In the genomic region with DNA sequence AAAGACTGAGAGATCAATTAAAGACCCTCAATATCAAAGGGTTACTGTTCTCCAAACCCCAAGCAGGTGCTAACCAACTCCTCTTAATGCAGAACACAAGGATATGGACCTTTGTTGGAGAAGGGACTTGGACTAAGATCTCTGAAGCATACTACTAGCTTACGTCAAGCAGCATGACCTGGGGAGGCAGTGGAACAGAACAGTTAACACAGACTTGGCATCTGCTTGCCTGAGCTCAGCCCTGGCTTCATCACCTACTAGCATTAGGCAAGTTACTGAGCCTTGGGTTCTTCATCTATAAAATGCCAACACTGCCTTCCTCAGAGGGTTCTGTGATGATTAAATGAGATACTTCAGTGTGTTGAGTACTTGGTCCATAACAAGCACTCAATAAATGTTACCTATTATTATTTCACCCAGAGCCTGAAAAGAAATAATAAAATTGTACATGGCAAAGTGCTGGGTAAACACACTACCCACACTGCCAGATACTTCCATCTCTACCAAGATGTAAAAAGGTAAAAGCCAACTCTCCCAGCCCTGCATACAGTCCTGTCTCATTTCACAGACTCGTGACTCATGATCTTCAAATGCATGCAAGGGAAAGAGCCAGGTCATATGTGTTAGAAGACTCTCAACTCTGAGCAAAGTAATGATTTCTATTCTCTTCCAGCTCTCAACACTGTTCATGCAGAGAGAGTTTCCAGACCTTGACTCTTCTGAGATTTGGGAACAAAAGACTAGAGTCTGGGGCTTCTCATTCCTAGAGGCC, we compare ENCODE assay signal across 14 cellular contexts. TPM values are rescaled to one million over a fixed set of nuclear protein-coding genes. Genes with fewer than 3 reads are reported as not detected.
DNase-seq lines count a peak whose midpoint lies in the region; ATAC-seq and TF ChIP-seq lines count a peak whose summit lies in the region.
"Had no signal": no experiment of that assay in that cellular context is flagged by ENCODE, and none has a peak within 500 bp of the region (broad histone marks: within the 10 kb centered on the region; RNA-seq: fewer than 3 reads in every experiment).

No MANE protein-coding gene starts in this region.

- peak overlapping the region; percentile 47 for H3K4me3 Mint-ChIP-seq in activated T-helper 17 cell treated with anti-CD3 and anti-CD28 coated beads, Interleukin-2, amount 50 U/mL, for 72 hours

- WGBS in heart right ventricle, 2 donors: 86 to 93% methylated on average over 2 of the region's 2 CpGs
- 72 to 91% (median 87%) methylated on average over 2 of the region's 2 CpGs for WGBS in spleen, 5 donors

- no peaks in the 10 kb centered on the region for H3K36me3 ChIP-seq in left ventricle myocardium inferior
- peaks cover 0 to 10% (median 0%) of the 10 kb centered on the region in 9 donors for H3K36me3 ChIP-seq in heart right ventricle
- H3K36me3 ChIP-seq in spleen: peaks cover 0 to 9% (median 0%) of the 10 kb centered on the region in 6 donors
- H3K36me3 ChIP-seq: SJCRH30, vagina had no signal

- H3K9me3 Mint-ChIP-seq in activated T-helper 17 cell treated with anti-CD3 and anti-CD28 coated beads, Interleukin-2, amount 50 U/mL, for 72 hours: no peaks in the 10 kb centered on the region

- H3K27ac ChIP-seq in left ventricle myocardium inferior (replicated peaks) (peak overlapping the region; percentile 7), heart right ventricle (peak overlapping the region in 3 of 10 donors; percentile 4 to 97 (median 23)), spleen (peak overlapping the region in 2 of 8 donors; percentile 15 to 48)
- H3K27ac ChIP-seq: SJCRH30, vagina had no signal

- H3K27ac Mint-ChIP-seq in activated T-helper 17 cell treated with anti-CD3 and anti-CD28 coated beads, Interleukin-2, amount 50 U/mL, for 72 hours: peak overlapping the region; percentile 74

- peaks cover 59% of the 10 kb centered on the region for H3K4me1 Mint-ChIP-seq in activated T-helper 17 cell treated with anti-CD3 and anti-CD28 coated beads, Interleukin-2, amount 50 U/mL, for 72 hours

- peaks cover 83% of the 10 kb centered on the region for H3K4me1 ChIP-seq in left ventricle myocardium inferior
- peaks cover 39 to 99% (median 73%) of the 10 kb centered on the region in 9 donors for H3K4me1 ChIP-seq in heart right ventricle
- H3K4me1 ChIP-seq in spleen: peaks cover 56 to 100% (median 89%) of the 10 kb centered on the region in 6 donors

- H3K27me3 ChIP-seq in left ventricle myocardium inferior (ENCODE audit: low read depth): no peaks in the 10 kb centered on the region
- H3K27me3 ChIP-seq in heart right ventricle: no peaks in the 10 kb centered on the region
- H3K27me3 ChIP-seq in spleen (replicated peaks in 1 of 7): no peaks in the 10 kb centered on the region
- H3K27me3 ChIP-seq: SJCRH30, vagina had no signal

- no peak for ATAC-seq in heart right ventricle
- peak; percentile 70 for ATAC-seq in activated T-helper 17 cell treated with anti-CD3 and anti-CD28 coated beads, Interleukin-2, amount 50 U/mL, for 72 hours (replicated peaks)
- no peak for ATAC-seq in GM21381 (IDR thresholded peaks at IDR 0.05; ENCODE audit: unreplicated experiment)

- H3K9me3 ChIP-seq in left ventricle myocardium inferior (replicated peaks) (no peaks in the 10 kb centered on the region), heart right ventricle (no peaks in the 10 kb centered on the region), spleen (no peaks in the 10 kb centered on the region)
- H3K9me3 ChIP-seq: SJCRH30, vagina had no signal

- DNase-seq in left ventricle myocardium inferior: no peak
- DNase-seq in heart right ventricle: no peak
- DNase-seq in glomerular visceral epithelial cell (ENCODE audit: extremely low spot score): peak; percentile 34
- no peak for DNase-seq in spleen
- DNase-seq in NK-92 treated with Interleukin-12 subunit alpha and Interleukin-12 subunit beta, amount 100 ng/mL, for 24 hours (lab: John Stamatoyannopoulos, UW): no peak
- DNase-seq in MV-4-11 (lab: John Stamatoyannopoulos, UW): no peak
- DNase-seq: C1 segment of cervical spinal cord, NCI-H1436 treated with DMSO at 0.1 percent for 48 hours, NCI-H748 treated with DMSO at 0.1 percent for 48 hours, SJCRH30, small intestine had no signal

- intact Hi-C loops in left ventricle myocardium inferior (cut with micrococcal nuclease): no loop called here
- intact Hi-C loops in heart right ventricle (cut with DNase I): no loop called here
- intact Hi-C loops in spleen (cut with DNase I; ENCODE audit: low total_unique reads): no loop called here

- no peak for TF ChIP-seq POLR2A in spleen (IDR thresholded peaks at IDR 0.05)

- no peak for TF ChIP-seq CTCF in left ventricle myocardium inferior (IDR thresholded peaks at IDR 0.05; ENCODE audit: borderline replicate concordance)
- no peak for TF ChIP-seq CTCF in heart right ventricle (IDR thresholded peaks at IDR 0.05)
- no peak for TF ChIP-seq CTCF in spleen (IDR thresholded peaks at IDR 0.05 in 8 of 11, conservative IDR thresholded peaks at IDR 0.05 in 3 of 11)

- H3K36me3 Mint-ChIP-seq in activated T-helper 17 cell treated with anti-CD3 and anti-CD28 coated beads, Interleukin-2, amount 50 U/mL, for 72 hours (ENCODE audit: low read depth): no peaks in the 10 kb centered on the region

- H3K27me3 Mint-ChIP-seq in activated T-helper 17 cell treated with anti-CD3 and anti-CD28 coated beads, Interleukin-2, amount 50 U/mL, for 72 hours: no peaks in the 10 kb centered on the region

- H3K4me3 ChIP-seq in left ventricle myocardium inferior (no peak overlapping the region), heart right ventricle (no peak overlapping the region), spleen (no peak overlapping the region)
- H3K4me3 ChIP-seq: SJCRH30, vagina had no signal

RNA-seq across cellular contexts. Expression of a gene that starts 39.7 kb away (rescaled TPM):
- 10.4 TPM for total RNA-seq in left ventricle myocardium inferior
- 10 to 100 TPM; 10.1 to 19.6 (median 12.0) TPM for total RNA-seq in heart right ventricle
- polyA plus RNA-seq in heart right ventricle: 10 to 100 TPM in 1 of 2 donors, 1 to 10 TPM in 1; 5.7 to 10.9 TPM
- 10 to 100 TPM; 19.9 to 33.8 TPM for total RNA-seq in activated T-helper 17 cell treated with anti-CD3 and anti-CD28 coated beads, Interleukin-2, amount 50 U/mL, for 72 hours
- total RNA-seq in spleen: 10 to 100 TPM; 26.4 to 46.9 (median 37.0) TPM
- polyA plus RNA-seq in spleen: 10 to 100 TPM in 1 of 3 donors, 1 to 10 TPM in 2; 8.6 to 13.0 (median 9.9) TPM

RNA-seq across cellular contexts. Expression of a gene that starts 44.1 kb away (rescaled TPM):
- total RNA-seq in left ventricle myocardium inferior: 22.0 TPM
- 10 to 100 TPM; 16.8 to 26.2 (median 21.6) TPM for total RNA-seq in heart right ventricle
- 10 to 100 TPM; 13.4 to 37.5 TPM for polyA plus RNA-seq in heart right ventricle
- total RNA-seq in activated T-helper 17 cell treated with anti-CD3 and anti-CD28 coated beads, Interleukin-2, amount 50 U/mL, for 72 hours: 1 to 10 TPM; 7.7 to 8.2 TPM
- total RNA-seq in spleen: 10 to 100 TPM in 6 of 7 donors, 1 to 10 TPM in 1; 8.0 to 28.3 (median 20.7) TPM
- polyA plus RNA-seq in spleen: 10 to 100 TPM in 2 of 3 donors, 1 to 10 TPM in 1; 5.9 to 18.0 (median 13.7) TPM
